1 cellular context compared by ENCODE assay signal in the genomic region with DNA sequence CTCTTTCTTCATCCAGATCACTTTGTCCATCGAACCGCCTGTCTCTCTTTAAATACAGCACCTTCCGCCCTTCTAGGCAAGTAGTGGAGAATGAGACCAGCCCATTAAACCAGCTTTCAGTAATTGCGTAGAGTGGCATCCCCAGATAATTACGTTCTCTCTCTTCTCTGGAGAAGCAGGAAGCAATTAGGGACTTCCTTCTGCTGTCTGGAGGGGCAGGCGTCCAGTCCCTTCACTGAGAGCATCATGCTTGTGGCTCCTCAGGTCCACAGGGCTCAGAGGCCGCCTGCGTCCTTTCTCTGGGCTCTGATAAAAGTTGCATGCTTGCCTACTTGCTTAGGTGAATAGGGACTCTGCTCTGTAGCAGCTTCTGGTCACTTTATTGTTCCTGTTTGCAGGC.
TF ChIP-seq lines count a peak whose summit lies in the region.

No MANE protein-coding gene starts in this region.

TF ChIP-seq in SK-N-SH treated with all-trans-retinoic acid at 6 μM for 48 hours, 23 proteins besides CTCF, POLR2A, EP300 and RAD21 (continued from another document):
- TF ChIP-seq ZNF8 (CRISPR knock-in tag; IDR thresholded peaks at IDR 0.05) (no peak), SNAI2 (CRISPR knock-in tag; IDR thresholded peaks at IDR 0.05) (no peak), ARNTL (CRISPR knock-in tag; IDR thresholded peaks at IDR 0.05; ENCODE audit: borderline replicate concordance, low read depth) (no peak), POU6F1 (CRISPR knock-in tag; IDR thresholded peaks at IDR 0.05; ENCODE audit: borderline replicate concordance, low read depth) (no peak), CSDC2 (CRISPR knock-in tag; IDR thresholded peaks at IDR 0.05) (no peak)
